8 cellular contexts compared by ENCODE assay signal in the genomic region with DNA sequence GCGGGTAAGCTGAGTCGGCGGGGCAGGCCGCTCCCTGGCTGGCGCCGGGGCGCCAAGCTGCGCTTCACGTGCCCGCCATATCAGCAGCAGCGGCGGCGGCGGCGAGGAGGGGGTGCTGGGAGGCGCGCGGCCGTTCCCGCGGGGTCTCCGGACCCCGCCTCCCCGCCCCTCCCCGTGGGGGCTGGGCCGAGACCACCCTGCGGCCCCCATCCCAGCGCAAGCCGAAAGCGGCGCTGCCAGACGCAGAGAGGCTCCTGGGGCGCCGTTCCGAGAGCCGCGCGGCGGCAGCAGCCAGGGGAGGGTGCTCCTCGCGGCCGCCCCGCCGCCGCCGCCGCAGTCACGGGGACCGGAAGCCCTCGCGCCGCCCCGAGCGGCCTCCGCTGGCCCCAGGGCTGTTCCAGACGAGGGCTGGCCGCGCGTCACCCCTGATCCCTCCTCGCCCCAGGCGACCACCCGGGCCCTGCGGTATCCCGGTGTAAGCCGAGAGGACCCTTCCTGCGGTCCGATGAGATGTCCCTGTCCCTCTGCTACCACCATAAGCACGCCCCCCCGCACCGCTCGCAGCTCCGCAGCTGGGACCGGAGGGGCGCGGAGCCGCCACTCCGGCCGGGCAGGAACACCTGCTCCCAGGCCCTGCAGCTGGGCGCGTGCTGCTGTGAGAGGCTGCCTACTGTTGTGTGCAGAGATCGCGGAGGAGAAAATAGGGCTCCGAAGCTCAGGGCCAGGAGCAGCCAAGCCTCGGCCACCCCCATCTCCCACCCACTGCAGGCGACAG. TPM values are rescaled to one million over a fixed set of nuclear protein-coding genes. Genes with fewer than 3 reads are reported as not detected.
DNase-seq lines count a peak whose midpoint lies in the region; ATAC-seq and TF ChIP-seq lines count a peak whose summit lies in the region.

No MANE protein-coding gene starts in this region.

- peak overlapping the region; percentile 84 for H3K27ac Mint-ChIP-seq in activated CD4-positive, alpha-beta T cell treated with anti-CD3 and anti-CD28 coated beads, Interleukin-2, amount 10 ng/mL, durations not matched to agents 7 days and 5 days

- peaks cover 7% of the 10 kb centered on the region for H3K27me3 Mint-ChIP-seq in activated CD4-positive, alpha-beta T cell treated with anti-CD3 and anti-CD28 coated beads, Interleukin-2, amount 10 ng/mL, durations not matched to agents 7 days and 5 days

- no peaks in the 10 kb centered on the region for H3K36me3 Mint-ChIP-seq in activated CD4-positive, alpha-beta T cell treated with anti-CD3 and anti-CD28 coated beads, Interleukin-2, amount 10 ng/mL, durations not matched to agents 7 days and 5 days (ENCODE audit: low read depth)

- H3K9me3 Mint-ChIP-seq in activated CD4-positive, alpha-beta T cell treated with anti-CD3 and anti-CD28 coated beads, Interleukin-2, amount 10 ng/mL, durations not matched to agents 7 days and 5 days: no peaks in the 10 kb centered on the region

- no peak for TF ChIP-seq CTCF in fibroblast of villous mesenchyme (IDR thresholded peaks at IDR 0.05; ENCODE audit: insufficient read depth, low read depth, low read length)

- H3K4me3 Mint-ChIP-seq in activated CD4-positive, alpha-beta T cell treated with anti-CD3 and anti-CD28 coated beads, Interleukin-2, amount 10 ng/mL, durations not matched to agents 7 days and 5 days: peak overlapping the region; percentile 75

- POLR2A ChIA-PET in activated CD4-positive, alpha-beta T cell treated with anti-CD3 and anti-CD28 coated beads, Interleukin-2, amount 10 ng/mL, durations not matched to agents 7 days and 5 days (lab: Charles Lee): no interaction called here

- H3K4me1 Mint-ChIP-seq in activated CD4-positive, alpha-beta T cell treated with anti-CD3 and anti-CD28 coated beads, Interleukin-2, amount 10 ng/mL, durations not matched to agents 7 days and 5 days: peaks cover 10% of the 10 kb centered on the region

- CTCF ChIA-PET in activated CD4-positive, alpha-beta T cell treated with anti-CD3 and anti-CD28 coated beads, Interleukin-2, amount 10 ng/mL, durations not matched to agents 7 days and 5 days (lab: Charles Lee): interaction anchor here (0.6 to 1.5 kb wide), 2 partner anchors 34 to 63 kb away, joined by 3 to 4 read pairs; no protein-coding TSS in a partner anchor

- peak overlapping the region; percentile 53 for H3K4me3 ChIP-seq in fibroblast of villous mesenchyme (ENCODE audit: low read depth, low read length)

- DNase-seq in activated CD4-positive, CD25-positive, alpha-beta regulatory T cell (lab: John Stamatoyannopoulos, UW): no peak
- DNase-seq in activated CD4-positive, alpha-beta T cell treated with anti-CD3 and anti-CD28 coated beads, Interleukin-2, amount 10 ng/mL, durations not matched to agents 7 days and 5 days: peak; percentile 39
- no peak for DNase-seq in fibroblast of villous mesenchyme (ENCODE audit: low read depth)
- peak; percentile 30 for DNase-seq in occipital lobe (lab: John Stamatoyannopoulos, UW)
- no peak for DNase-seq in T-helper 9 cell

- peak; percentile 39 to 41 for ATAC-seq in activated CD4-positive, CD25-positive, alpha-beta regulatory T cell treated with anti-CD3 and anti-CD28 coated beads, Interleukin-2, amount 50 U/mL, for 24 hours
- ATAC-seq in HG03354 (IDR thresholded peaks at IDR 0.05; ENCODE audit: poor library complexity, severe bottlenecking, unreplicated experiment) (peak; percentile 36), HG02970 (IDR thresholded peaks at IDR 0.05; ENCODE audit: low FRiP score, unreplicated experiment) (no peak)

RNA-seq across cellular contexts. Expression of a gene that starts 7.4 kb away (rescaled TPM):
- 10 to 100 TPM; 53.1 to 54.9 TPM for total RNA-seq in activated CD4-positive, alpha-beta T cell treated with anti-CD3 and anti-CD28 coated beads, Interleukin-2, amount 10 ng/mL, durations not matched to agents 7 days and 5 days
- total RNA-seq in fibroblast of villous mesenchyme (23.8 and 24.2 TPM in 2 replicates), occipital lobe (26.0 TPM)

Comparison
In these comparisons a context has a peak if more than half of its experiments do, and no peak if none do; other contexts are left out.
1. DNase-seq: peak in activated CD4-positive, alpha-beta T cell treated with anti-CD3 and anti-CD28 coated beads, Interleukin-2, amount 10 ng/mL, durations not matched to agents 7 days and 5 days (single experiment) and occipital lobe (single experiment); none in activated CD4-positive, CD25-positive, alpha-beta regulatory T cell (0 of 4), fibroblast of villous mesenchyme (single experiment) and T-helper 9 cell (single experiment).